8 cellular contexts compared by ENCODE assay signal in genomic region chr11:79441159-79441875, GRCh38. TPM values are rescaled to one million over a fixed set of nuclear protein-coding genes. Genes with fewer than 3 reads are reported as not detected.
A peak's percentile ranks its signal among the peaks of the same experiment; 100 is the strongest.
DNase-seq lines count a peak whose midpoint lies in the region; ATAC-seq and TF ChIP-seq lines count a peak whose summit lies in the region.

No MANE protein-coding gene starts in this region.

- no peak overlapping the region for H2AFZ ChIP-seq in parathyroid adenoma

- TF ChIP-seq POLR2A in NB4 (IDR thresholded peaks at IDR 0.05; ENCODE audit: extremely low read depth, insufficient read length): no peak

- ATAC-seq in HG03196 (IDR thresholded peaks at IDR 0.05; ENCODE audit: unreplicated experiment): no peak

- H3K27me3 ChIP-seq in esophagus (ENCODE audit: control insufficient read depth in 1 of 2, insufficient read depth in 2 of 2, low read length in 2 of 2) (no peaks in the 10 kb centered on the region), parathyroid adenoma (ENCODE audit: control insufficient read depth, insufficient read depth, low read length) (no peaks in the 10 kb centered on the region)

- peaks cover 5 to 6% of the 10 kb centered on the region in 2 donors for H3K4me1 ChIP-seq in esophagus (ENCODE audit: control insufficient read depth in 2 of 2, insufficient read depth in 2 of 2, low read length in 1 of 2)
- H3K4me1 ChIP-seq in parathyroid adenoma: no peaks in the 10 kb centered on the region

- no peak overlapping the region for H3K9ac ChIP-seq in parathyroid adenoma

- H3K79me2 ChIP-seq in parathyroid adenoma: no peaks in the 10 kb centered on the region

- WGBS in esophagus, 2 donors: 12 to 22% methylated on average over 20 of the region's 20 CpGs

- no peaks in the 10 kb centered on the region for H3K36me3 ChIP-seq in esophagus (ENCODE audit: control insufficient read depth in 2 of 2, insufficient read depth in 2 of 2, low read length in 1 of 2)
- no peaks in the 10 kb centered on the region for H3K36me3 ChIP-seq in parathyroid adenoma (ENCODE audit: control insufficient read depth, insufficient read depth, low read length)

- H3K4me2 ChIP-seq in parathyroid adenoma (ENCODE audit: low read length): peak overlapping the region; percentile 58

- H3K9me3 ChIP-seq in esophagus (ENCODE audit: control insufficient read depth in 2 of 2, insufficient read depth in 1 of 2, low read depth in 1 of 2, low read length in 1 of 2) (peaks cover 0 to 1% of the 10 kb centered on the region in 2 donors), parathyroid adenoma (ENCODE audit: control insufficient read depth, low read length) (no peaks in the 10 kb centered on the region)

- TF ChIP-seq CTCF in NB4 (IDR thresholded peaks at IDR 0.05; ENCODE audit: low read depth, low read length): no peak
- no peak for TF ChIP-seq CTCF in parathyroid adenoma (IDR thresholded peaks at IDR 0.05)

- DNase-seq in Daoy (ENCODE audit: low read depth): peak; percentile 21
- peak; percentile 25 for DNase-seq in NB4 (ENCODE audit: low read depth)
- no peak for DNase-seq in NCI-H2081 treated with DMSO at 0.1 percent for 48 hours (lab: John Stamatoyannopoulos, UW)
- no peak for DNase-seq in effector CD4-positive, alpha-beta T cell
- DNase-seq in NCI-H226: no peak

- H3K27ac ChIP-seq in esophagus (ENCODE audit: low read depth in 2 of 2, low read length in 1 of 2) (peak overlapping the region in 1 of 2 donors; percentile 57), parathyroid adenoma (no peak overlapping the region)

- H3K4me3 ChIP-seq in NB4 (ENCODE audit: low read depth, low read length) (no peak overlapping the region), esophagus (ENCODE audit: low read depth in 1 of 2, low read length in 2 of 2) (peak overlapping the region; percentile 46 to 60), parathyroid adenoma (ENCODE audit: low read depth, low read length) (peak overlapping the region; percentile 16)

RNA-seq across cellular contexts. Expression of gene TENM4, which starts 0.5 kb away (rescaled TPM):
- 13.6 and 23.5 TPM in 2 replicates for total RNA-seq in Daoy (2014; rRNA removed; shearing (Covaris generic))
- 1 to 10 TPM; 1.3 to 4.1 TPM for polyA plus RNA-seq in esophagus

Comparison
In these comparisons a context has a peak if more than half of its experiments do, and no peak if none do; other contexts are left out.
1. DNase-seq: peak in Daoy (single experiment) and NB4 (single experiment); none in NCI-H2081 treated with DMSO at 0.1 percent for 48 hours (single experiment), effector CD4-positive, alpha-beta T cell (single experiment) and NCI-H226 (single experiment).